ENCODE assay signal across 8 cellular contexts in the genomic region with DNA sequence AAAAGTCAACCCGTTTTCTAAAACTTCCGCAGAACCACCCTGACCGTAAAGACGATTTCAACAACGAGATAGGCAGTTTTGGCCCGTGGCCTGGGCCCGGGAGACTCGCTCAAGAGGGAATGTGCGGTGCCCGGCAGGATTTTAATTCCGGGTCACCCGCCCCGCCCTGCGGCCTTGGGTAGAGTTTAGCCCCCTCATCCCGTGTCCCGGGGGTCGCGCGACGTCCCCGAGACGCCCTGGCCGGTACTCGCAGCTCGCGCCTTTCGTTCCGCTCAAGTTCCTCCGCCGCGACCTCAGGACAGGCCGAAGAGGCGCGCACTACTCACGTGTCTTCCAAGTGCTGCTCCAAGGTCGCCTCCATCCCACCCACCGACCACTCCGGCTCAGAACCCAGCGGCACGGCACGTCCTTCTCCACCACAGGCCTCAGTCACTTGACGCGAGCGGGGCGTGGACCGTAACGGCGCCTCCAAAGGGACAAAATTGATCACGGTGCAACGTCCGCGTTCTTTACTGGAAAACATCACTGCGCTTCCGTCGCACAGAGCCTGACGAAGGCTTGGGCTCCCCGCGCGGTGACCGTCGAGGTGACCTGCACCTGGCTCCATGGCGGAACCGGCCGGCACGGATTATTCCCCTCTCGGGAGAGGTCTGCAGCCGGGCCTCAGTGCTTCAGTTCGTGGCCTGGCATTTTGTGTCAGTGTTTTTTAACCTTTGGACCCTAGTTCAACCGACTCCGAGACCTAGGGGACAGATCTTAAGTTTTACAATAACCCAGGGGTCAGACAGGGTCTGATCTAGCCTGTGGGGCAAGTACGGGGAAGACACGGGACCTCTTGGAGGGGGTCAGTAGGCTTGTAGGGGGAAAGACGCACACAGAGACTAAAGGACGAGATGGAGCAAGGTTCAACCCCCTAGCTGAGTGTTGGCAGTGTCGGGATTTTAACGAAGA. TPM values are rescaled to one million over a fixed set of nuclear protein-coding genes. Genes with fewer than 3 reads are reported as not detected.
A peak's percentile ranks its signal among the peaks of the same experiment; 100 is the strongest.
DNase-seq lines count a peak whose midpoint lies in the region; TF ChIP-seq lines count a peak whose summit lies in the region.

Gene LAMTOR5 (minus strand): TSS at position 435 of the 951 bp plus-strand sequence. CDS start 74 bp downstream, at position 361.

- H3K4ac ChIP-seq in mesendoderm (ENCODE audit: low read depth, low read length), result peak within 1 kb of the TSS; percentile 71

- H3K23ac ChIP-seq in mesendoderm (ENCODE audit: low read length), result no peak within 1 kb of the TSS

- peak within 1 kb of the TSS; percentile 100 for H3K56ac ChIP-seq in mesendoderm (ENCODE audit: low read length)

- peaks cover 7% of the 10 kb centered on the region for H3K79me2 ChIP-seq in mesendoderm (ENCODE audit: control insufficient read depth, insufficient read depth, low read length)

- 4 to 5% methylated on average over 46 to 76 of the region's 76 CpGs for WGBS in endodermal cell (ENCODE audit: insufficient coverage in 1 of 2, insufficient read length in 1 of 2), 2 experiments
- no CpG with 5 or more reads among the region's 76 CpGs for WGBS in mesendoderm (ENCODE audit: extremely low coverage, insufficient coverage, low lambda C conversion rate)

- H3K9ac ChIP-seq in NT2/D1 (ENCODE audit: insufficient read length, low read depth), result peak within 1 kb of the TSS; percentile 97
- peak within 1 kb of the TSS; percentile 90 for H3K9ac ChIP-seq in endodermal cell (ENCODE audit: extremely low read depth, low read length, poor library complexity, severe bottlenecking)
- peak within 1 kb of the TSS; percentile 97 for H3K9ac ChIP-seq in mesendoderm (ENCODE audit: low read length)

- H3K36me3 ChIP-seq in NT2/D1 (ENCODE audit: insufficient read depth, insufficient read length, low read length) (peaks cover 32% of the 10 kb centered on the region), endodermal cell (ENCODE audit: control insufficient read depth, insufficient read depth, low read length) (peaks cover 27% of the 10 kb centered on the region), mesendoderm (ENCODE audit: control insufficient read depth, insufficient read depth, low read length) (no peaks in the 10 kb centered on the region)

- peaks cover 2% of the 10 kb centered on the region for H3K4me1 Mint-ChIP-seq in endodermal cell

- H3K79me1 ChIP-seq in mesendoderm (ENCODE audit: low read length), result no peaks in the 10 kb centered on the region

- H2BK5ac ChIP-seq in mesendoderm (ENCODE audit: low read length), result no peak within 1 kb of the TSS

- H3K27ac ChIP-seq in endodermal cell (ENCODE audit: low read depth, low read length), result peak within 1 kb of the TSS; percentile 45
- no peak within 1 kb of the TSS for H3K27ac ChIP-seq in mesendoderm (ENCODE audit: low read depth, low read length)

- DNase-seq in COR-L47 (lab: John Stamatoyannopoulos, UW), result peak; percentile 93
- peak; percentile 88 for DNase-seq in GM20000 (ENCODE audit: low spot score)
- DNase-seq in HT1080 (ENCODE audit: low read depth), result peak; percentile 89
- peak; percentile 78 for DNase-seq in NT2/D1 (ENCODE audit: low read depth, low spot score)
- DNase-seq in activated CD8-positive, alpha-beta memory T cell treated with anti-CD3 and anti-CD28 coated beads, Interleukin-2, amount 50 U/mL, for 1 hour (ENCODE audit: extremely low read depth), result peak; percentile 66
- DNase-seq in endodermal cell, result peak; percentile 92
- peak; percentile 96 for DNase-seq in mesendoderm
- peak; percentile 85 for DNase-seq in stimulated activated CD8-positive, alpha-beta memory T cell treated with anti-CD3 and anti-CD28 coated beads, Interleukin-15, amount 100 ng/mL, for 1 hour (ENCODE audit: low read depth)

- no peaks in the 10 kb centered on the region for H3K27me3 ChIP-seq in NT2/D1 (ENCODE audit: insufficient read depth, insufficient read length)
- H3K27me3 ChIP-seq in endodermal cell (ENCODE audit: control insufficient read depth, insufficient read depth, low read length, poor library complexity, severe bottlenecking), result no peaks in the 10 kb centered on the region
- H3K27me3 ChIP-seq in mesendoderm (ENCODE audit: insufficient read depth, low read length, poor library complexity), result no peaks in the 10 kb centered on the region

- no peak within 1 kb of the TSS for H2BK15ac ChIP-seq in mesendoderm (replicated peaks; ENCODE audit: low read depth)

- no peak within 1 kb of the TSS for H4K8ac ChIP-seq in mesendoderm (ENCODE audit: low read depth, low read length)

- H3K27ac Mint-ChIP-seq in endodermal cell, result peak within 1 kb of the TSS; percentile 98

- H3K4me1 ChIP-seq in NT2/D1 (ENCODE audit: insufficient read depth, insufficient read length) (peaks cover 2% of the 10 kb centered on the region), endodermal cell (ENCODE audit: control insufficient read depth, insufficient read depth, low read length) (no peaks in the 10 kb centered on the region), mesendoderm (ENCODE audit: control insufficient read depth, low read depth, low read length) (no peaks in the 10 kb centered on the region)

- H3K4me3 ChIP-seq in NT2/D1 (ENCODE audit: insufficient read length, low read depth) (peak within 1 kb of the TSS; percentile 95), endodermal cell (ENCODE audit: low read length) (peak within 1 kb of the TSS; percentile 99), mesendoderm (ENCODE audit: low read length) (peak within 1 kb of the TSS; percentile 98)

- H3K9me3 ChIP-seq in NT2/D1 (ENCODE audit: insufficient read depth, low read length) (no peaks in the 10 kb centered on the region), endodermal cell (ENCODE audit: control insufficient read depth, low read length) (no peaks in the 10 kb centered on the region)

- peak within 1 kb of the TSS; percentile 29 for H3K18ac ChIP-seq in mesendoderm (ENCODE audit: low read length)

- no peak within 1 kb of the TSS for H2BK120ac ChIP-seq in mesendoderm (ENCODE audit: low read depth, low read length)

- H3K4me3 Mint-ChIP-seq in endodermal cell, result peak within 1 kb of the TSS; percentile 93

- no peak within 1 kb of the TSS for H2AK5ac ChIP-seq in mesendoderm (ENCODE audit: low read length)

- no peaks in the 10 kb centered on the region for H3K9me3 Mint-ChIP-seq in endodermal cell

- H3K36me3 Mint-ChIP-seq in endodermal cell (ENCODE audit: low read depth), result peaks cover 12% of the 10 kb centered on the region

- no peaks in the 10 kb centered on the region for H3K27me3 Mint-ChIP-seq in endodermal cell (ENCODE audit: insufficient read depth)

- no peak for TF ChIP-seq CTCF in GM20000 (IDR thresholded peaks at IDR 0.05; ENCODE audit: extremely low read depth, missing control alignments)
- TF ChIP-seq CTCF in endodermal cell (conservative IDR thresholded peaks at IDR 0.05), result no peak

- peak within 1 kb of the TSS; percentile 47 for H3K4me2 ChIP-seq in mesendoderm (ENCODE audit: low read length)

- H4K5ac ChIP-seq in mesendoderm (ENCODE audit: low read length), result peak within 1 kb of the TSS; percentile 86

RNA-seq across cellular contexts. Expression of gene LAMTOR5, which starts in this region (rescaled TPM):
- total RNA-seq in HT1080 (2014; rRNA removed; shearing (Covaris generic)), result 166 and 210 TPM in 2 replicates
- polyA plus RNA-seq in HT1080 (2015; cell fraction: cytosol; rRNA removed), result 184 and 240 TPM in 2 replicates
- polyA plus RNA-seq in HT1080 (2015; cell fraction: nucleus; rRNA removed), result 65.9 and 78.7 TPM in 2 replicates
- 100 to 1,000 TPM; 104 to 132 TPM for total RNA-seq in endodermal cell
- 157 TPM for polyA plus RNA-seq in endodermal cell (2013, experiment 1 of 2)
- polyA plus RNA-seq in endodermal cell (2013, experiment 2 of 2), result 145 TPM
- 171 TPM for polyA plus RNA-seq in mesendoderm (2013, experiment 1 of 2)
- polyA plus RNA-seq in mesendoderm (2013, experiment 2 of 2), result 171 TPM
